Comparison of ENCODE assay signal across 10 cellular contexts in genomic region chr22:45997775-45998637, GRCh38. TPM values are rescaled to one million over a fixed set of nuclear protein-coding genes. Genes with fewer than 3 reads are reported as not detected.
DNase-seq lines count a peak whose midpoint lies in the region; ATAC-seq and TF ChIP-seq lines count a peak whose summit lies in the region.
"Had no signal": no experiment of that assay in that cellular context is flagged by ENCODE, and none has a peak within 500 bp of the region (broad histone marks: within the 10 kb centered on the region; RNA-seq: fewer than 3 reads in every experiment).

No MANE protein-coding gene starts in this region.

- TF ChIP-seq CTCF in Peyer's patch (IDR thresholded peaks at IDR 0.05) (no peak), esophagus squamous epithelium (IDR thresholded peaks at IDR 0.05) (no peak), foreskin keratinocyte (conservative IDR thresholded peaks at IDR 0.05) (no peak)

- H3K9me3 ChIP-seq in Peyer's patch = no peaks in the 10 kb centered on the region
- no peaks in the 10 kb centered on the region for H3K9me3 ChIP-seq in esophagus squamous epithelium

- H3K4me1 Mint-ChIP-seq in activated T-cell treated with anti-CD3 and anti-CD28 coated beads, Interleukin-2, amount 50 U/mL, for 4 hours (ENCODE audit: low read depth) = no peaks in the 10 kb centered on the region

- no peak overlapping the region for H3K9ac ChIP-seq in rectal smooth muscle tissue (ENCODE audit: low read length)

- no peaks in the 10 kb centered on the region for H3K9me3 Mint-ChIP-seq in activated T-cell treated with anti-CD3 and anti-CD28 coated beads, Interleukin-2, amount 50 U/mL, for 4 hours

- no peaks in the 10 kb centered on the region for H3K27me3 ChIP-seq in Peyer's patch
- H3K27me3 ChIP-seq in esophagus squamous epithelium = no peaks in the 10 kb centered on the region
- H3K27me3 ChIP-seq in rectal smooth muscle tissue (ENCODE audit: control insufficient read depth, insufficient read depth, low read length) = no peaks in the 10 kb centered on the region
- no peaks in the 10 kb centered on the region for H3K27me3 ChIP-seq in foreskin keratinocyte

- H3K36me3 Mint-ChIP-seq in activated T-cell treated with anti-CD3 and anti-CD28 coated beads, Interleukin-2, amount 50 U/mL, for 4 hours (ENCODE audit: insufficient read depth) = no peaks in the 10 kb centered on the region

- H3K27me3 Mint-ChIP-seq in activated T-cell treated with anti-CD3 and anti-CD28 coated beads, Interleukin-2, amount 50 U/mL, for 4 hours (ENCODE audit: low read depth) = no peaks in the 10 kb centered on the region
- H3K27me3 Mint-ChIP-seq: activated CD4-positive, alpha-beta memory T cell treated with anti-CD3 and anti-CD28 coated beads, Interleukin-2, amount 10 ng/mL, durations not matched to agents 7 days and 5 days had no signal

- DNase-seq in GF-D8 (lab: John Stamatoyannopoulos, UW) = peak; percentile 26
- DNase-seq in Peyer's patch = peak in 1 of 3 donors; percentile 44
- DNase-seq in esophagus squamous epithelium (lab: John Stamatoyannopoulos, UW) = no peak
- DNase-seq in NCI-H510A treated with DMSO at 0.1 percent for 48 hours (lab: John Stamatoyannopoulos, UW) = no peak
- no peak for DNase-seq in activated T-cell treated with anti-CD3 and anti-CD28 coated beads, Interleukin-2, amount 50 U/mL, for 4 hours
- no peak for DNase-seq in foreskin keratinocyte
- DNase-seq: activated CD4-positive, alpha-beta memory T cell treated with anti-CD3 and anti-CD28 coated beads, Interleukin-2, amount 10 ng/mL, durations not matched to agents 7 days and 5 days; stimulated activated CD4-positive, alpha-beta T cell treated with anti-CD3 and anti-CD28 coated beads, Interleukin-2, amount 100 ng/mL, for 48 hours had no signal

- no peak overlapping the region for H3K4me3 Mint-ChIP-seq in activated T-cell treated with anti-CD3 and anti-CD28 coated beads, Interleukin-2, amount 50 U/mL, for 4 hours
- H3K4me3 Mint-ChIP-seq: activated CD4-positive, alpha-beta memory T cell treated with anti-CD3 and anti-CD28 coated beads, Interleukin-2, amount 10 ng/mL, durations not matched to agents 7 days and 5 days had no signal

- peaks cover 0 to 64% (median 4%) of the 10 kb centered on the region in 4 donors for H3K4me1 ChIP-seq in Peyer's patch
- H3K4me1 ChIP-seq in esophagus squamous epithelium = peaks cover 32 to 75% (median 54%) of the 10 kb centered on the region in 3 donors
- H3K4me1 ChIP-seq in rectal smooth muscle tissue (ENCODE audit: control insufficient read depth, insufficient read depth, low read length) = peaks cover 33% of the 10 kb centered on the region
- peaks cover 4% of the 10 kb centered on the region for H3K4me1 ChIP-seq in foreskin keratinocyte

- intact Hi-C loops in esophagus squamous epithelium (cut with DNase I) = loop anchor here (5.0 kb wide), 1 partner anchor 119 kb away; no protein-coding TSS in a partner anchor

- TF ChIP-seq POLR2A in Peyer's patch (IDR thresholded peaks at IDR 0.05) (no peak), esophagus squamous epithelium (IDR thresholded peaks at IDR 0.05) (no peak)

- no peak for ATAC-seq in activated T-cell treated with anti-CD3 and anti-CD28 coated beads, Interleukin-2, amount 50 U/mL, for 4 hours
- ATAC-seq in HG02970 (IDR thresholded peaks at IDR 0.05; ENCODE audit: low FRiP score, unreplicated experiment) (no peak), foreskin keratinocyte (no peak)

- H3K36me3 ChIP-seq in Peyer's patch (no peaks in the 10 kb centered on the region), esophagus squamous epithelium (no peaks in the 10 kb centered on the region), rectal smooth muscle tissue (ENCODE audit: control insufficient read depth, insufficient read depth, low read length) (no peaks in the 10 kb centered on the region)

- H3K4me3 ChIP-seq in Peyer's patch (no peak overlapping the region), esophagus squamous epithelium (peak overlapping the region in 1 of 4 donors; percentile 26), rectal smooth muscle tissue (ENCODE audit: low read length) (peak overlapping the region; percentile 13)

- WGBS in esophagus squamous epithelium, 2 donors = 79 to 93% methylated on average over 2 to 4 of the region's 17 CpGs

- H3K27ac ChIP-seq in Peyer's patch (peak overlapping the region; percentile 34 to 83 (median 70)), esophagus squamous epithelium (peak overlapping the region; percentile 63 to 85 (median 76)), rectal smooth muscle tissue (ENCODE audit: low read depth, low read length) (peak overlapping the region; percentile 77), foreskin keratinocyte (no peak overlapping the region)

RNA-seq across cellular contexts. Expression of gene WNT7B, which starts 21.0 kb away (rescaled TPM):
- total RNA-seq in Peyer's patch (not detected), esophagus squamous epithelium (10 to 100 TPM; 10.6 to 27.0 (median 16.1) TPM), foreskin keratinocyte (9.5 and 41.8 TPM in 2 replicates)
- total RNA-seq in activated T-cell treated with anti-CD3 and anti-CD28 coated beads, Interleukin-2, amount 50 U/mL, for 4 hours = under 1 TPM in 1 of 3 donors, not detected in 2; 0.05 TPM
- polyA plus RNA-seq in foreskin keratinocyte = 14.0 and 50.2 TPM in 2 replicates
- total RNA-seq: activated CD4-positive, alpha-beta memory T cell treated with anti-CD3 and anti-CD28 coated beads, Interleukin-2, amount 10 ng/mL, durations not matched to agents 7 days and 5 days had no signal
